ENCODE assay signal across 23 cellular contexts in genomic region chr4:33881176-33881575, GRCh38.
A peak's percentile ranks its signal among the peaks of the same experiment; 100 is the strongest.
DNase-seq lines count a peak whose midpoint lies in the region; ATAC-seq and TF ChIP-seq lines count a peak whose summit lies in the region.
"Had no signal": no experiment of that assay in that cellular context is flagged by ENCODE, and none has a peak within 500 bp of the region (broad histone marks: within the 10 kb centered on the region; RNA-seq: fewer than 3 reads in every experiment).

No MANE protein-coding gene starts in this region.

- no peak for ATAC-seq in HG02588 (IDR thresholded peaks at IDR 0.05; ENCODE audit: unreplicated experiment)
- ATAC-seq: GM12878 had no signal

- TF ChIP-seq CTCF in dorsolateral prefrontal cortex (IDR thresholded peaks at IDR 0.05 in 54 of 56, conservative IDR thresholded peaks at IDR 0.05 in 2 of 56; ENCODE audit: low read depth in 1 of 56, partially characterized antibody in 56 of 56) (no peak), coronary artery (IDR thresholded peaks at IDR 0.05) (no peak)

- H3K4me3 ChIP-seq in dorsolateral prefrontal cortex (no peak overlapping the region), coronary artery (no peak overlapping the region)
- H3K4me3 ChIP-seq: BLaER1, GM12878 had no signal

- H3K27ac ChIP-seq in dorsolateral prefrontal cortex (peak overlapping the region in 41 of 59 donors; percentile 14 to 82 (median 61)), temporal lobe (ENCODE audit: low read depth, low read length) (peak overlapping the region; percentile 40), coronary artery (no peak overlapping the region)
- H3K27ac ChIP-seq: BLaER1 had no signal

- H3K27me3 ChIP-seq in dorsolateral prefrontal cortex, result no peaks in the 10 kb centered on the region
- H3K27me3 ChIP-seq: BE2C, BLaER1 had no signal

- intact Hi-C loops in dorsolateral prefrontal cortex (cut with DNase I), result loop anchor here in 1 of 2 donors (5.0 kb wide), 1 partner anchor 49 kb away; no protein-coding TSS in a partner anchor

- no peak for DNase-seq in dorsolateral prefrontal cortex
- DNase-seq in middle frontal gyrus (ENCODE audit: extremely low spot score, low spot score), result peak; percentile 31
- DNase-seq in NCI-H2081 (lab: John Stamatoyannopoulos, UW), result no peak
- DNase-seq in coronary artery (ENCODE audit: low spot score), result no peak
- DNase-seq: 8988T; ACHN; BE2C; C1 segment of cervical spinal cord; CD4-positive, alpha-beta memory T cell; CD4-positive, CD25-positive, alpha-beta regulatory T cell; CD8-positive, alpha-beta memory T cell; COR-L47; DMS 273 treated with DMSO at 0.1 percent for 48 hours; DMS153; DMS53; DMS79; DND-41; EL; GDM1 had no signal

Comparison
In these comparisons a context has a peak if more than half of its experiments do, and no peak if none do; other contexts are left out.
1. H3K27ac ChIP-seq: peak in dorsolateral prefrontal cortex (41 of 59) and temporal lobe (single experiment); none in coronary artery (0 of 2).